Comparison of ENCODE assay signal across 24 cellular contexts in the genomic region with DNA sequence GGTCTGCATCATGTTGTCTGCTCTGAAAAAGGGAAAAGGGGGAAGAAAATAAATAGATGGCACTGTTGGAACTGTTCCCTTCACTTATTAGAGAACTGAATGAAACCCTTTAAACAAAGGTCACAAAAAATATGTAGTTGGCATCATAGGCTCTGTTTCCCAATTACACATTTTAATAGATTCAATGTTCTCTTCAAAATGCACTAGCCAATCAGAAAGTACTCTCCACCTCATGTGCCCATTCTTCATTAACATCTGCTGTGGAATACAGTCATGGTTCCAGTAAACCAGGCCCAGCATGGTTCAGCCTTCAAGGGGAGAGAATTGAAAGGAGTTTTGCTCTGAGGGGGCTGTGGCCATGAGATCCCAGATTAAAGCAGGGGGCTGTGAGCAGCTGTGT.
"Had no signal": no experiment of that assay in that cellular context is flagged by ENCODE, and none has a peak within 500 bp of the region (broad histone marks: within the 10 kb centered on the region; RNA-seq: fewer than 3 reads in every experiment).

No MANE protein-coding gene starts in this region.

- H3K36me3 ChIP-seq: esophagus squamous epithelium had no signal

- H3K9me3 ChIP-seq: esophagus squamous epithelium had no signal

- H3K27me3 ChIP-seq: esophagus squamous epithelium had no signal

- DNase-seq: activated CD4-positive, alpha-beta memory T cell treated with anti-CD3 and anti-CD28 coated beads, Interleukin-2, amount 10 ng/mL, durations not matched to agents 7 days and 5 days; activated CD4-positive, alpha-beta T cell treated with anti-CD3 and anti-CD28 coated beads for 1 hour; activated CD4-positive, alpha-beta T cell treated with anti-CD3 and anti-CD28 coated beads for 4 hours; activated CD4-positive, alpha-beta T cell treated with anti-CD3 and anti-CD28 coated beads, Interleukin-2, amount 10 ng/mL, durations not matched to agents 7 days and 5 days; activated CD4-positive, alpha-beta T cell treated with anti-CD3 and anti-CD28 coated beads, Interleukin-2, amount 50 U/mL, for 4 hours; activated CD4-positive, CD25-positive, alpha-beta regulatory T cell; activated CD8-positive, alpha-beta memory T cell treated with anti-CD3 and anti-CD28 coated beads for 24 hours; activated effector memory CD4-positive, alpha-beta T cell treated with Interleukin-2 at 50 U/mL for 16 hours; activated gamma-delta T cell treated with Interleukin-2 at 50 U/mL for 16 hours; activated naive CD4-positive, alpha-beta T cell treated with anti-CD3 and anti-CD28 coated beads, Interleukin-2, amount 50 U/mL, for 16 hours; activated naive CD4-positive, alpha-beta T cell treated with Interleukin-2 at 50 U/mL for 16 hours; activated T-cell treated with anti-CD3 and anti-CD28 coated beads, Interleukin-2, amount 50 U/mL, for 4 hours; amniotic stem cell; anterior cingulate cortex; caudate nucleus; cortex of kidney; dermis blood vessel endothelial cell; effector CD4-positive, alpha-beta T cell; effector memory CD8-positive, alpha-beta T cell; esophagus squamous epithelium; head of caudate nucleus; T-helper 2 cell had no signal

- H3K4me1 ChIP-seq: esophagus squamous epithelium had no signal

- H3K27ac ChIP-seq: epithelial cell of prostate, esophagus squamous epithelium had no signal

- H3K4me3 ChIP-seq: esophagus squamous epithelium had no signal

- ATAC-seq: activated T-cell treated with anti-CD3 and anti-CD28 coated beads, Interleukin-2, amount 50 U/mL, for 4 hours; activated T-helper 17 cell treated with anti-CD3 and anti-CD28 coated beads, Interleukin-2, amount 50 U/mL, for 72 hours; effector memory CD8-positive, alpha-beta T cell had no signal
